In genomic region chr21:24509131-24509530, GRCh38 we compare ENCODE assay signal across 37 cellular contexts.
"Had no signal": no experiment of that assay in that cellular context is flagged by ENCODE, and none has a peak within 500 bp of the region (broad histone marks: within the 10 kb centered on the region; RNA-seq: fewer than 3 reads in every experiment).

No MANE protein-coding gene starts in this region.

- H3K27ac ChIP-seq: KMS-11 had no signal

- H3K9ac ChIP-seq: KMS-11 had no signal

- DNase-seq: Karpas-422, Kasumi-1, KG1, MG63, MM.1S, MV-4-11, NCI-H1048, NCI-H1092, NCI-H1092 treated with DMSO at 0.1 percent for 48 hours, NCI-H1105, NCI-H1105 treated with DMSO at 0.1 percent for 48 hours, NCI-H1417, NCI-H1417 treated with DMSO at 0.1 percent for 48 hours, NCI-H1436, NCI-H1436 treated with DMSO at 0.1 percent for 48 hours, NCI-H146, NCI-H1694, NCI-H1694 treated with DMSO at 0.1 percent for 48 hours, NCI-H187, NCI-H187 treated with DMSO at 0.1 percent for 48 hours, NCI-H1930, NCI-H2029, NCI-H2029 treated with DMSO at 0.1 percent for 48 hours, NCI-H2081, NCI-H2081 treated with DMSO at 0.1 percent for 48 hours, NCI-H2107, NCI-H2171, NCI-H2171 treated with DMSO at 0.1 percent for 48 hours, NCI-H2227 treated with DMSO at 0.1 percent for 48 hours, NCI-H226, NCI-H345, NCI-H446, NCI-H446 treated with DMSO at 0.1 percent for 48 hours, NCI-H510A, NCI-H510A treated with DMSO at 0.1 percent for 48 hours, NCI-H524 had no signal

- H3K4me2 ChIP-seq: KMS-11 had no signal

- H3K4me3 ChIP-seq: MG63 had no signal

- H3K36me3 ChIP-seq: MG63 had no signal

- H3K27me3 ChIP-seq: MG63 had no signal
